29 cellular contexts compared by ENCODE assay signal in the genomic region with DNA sequence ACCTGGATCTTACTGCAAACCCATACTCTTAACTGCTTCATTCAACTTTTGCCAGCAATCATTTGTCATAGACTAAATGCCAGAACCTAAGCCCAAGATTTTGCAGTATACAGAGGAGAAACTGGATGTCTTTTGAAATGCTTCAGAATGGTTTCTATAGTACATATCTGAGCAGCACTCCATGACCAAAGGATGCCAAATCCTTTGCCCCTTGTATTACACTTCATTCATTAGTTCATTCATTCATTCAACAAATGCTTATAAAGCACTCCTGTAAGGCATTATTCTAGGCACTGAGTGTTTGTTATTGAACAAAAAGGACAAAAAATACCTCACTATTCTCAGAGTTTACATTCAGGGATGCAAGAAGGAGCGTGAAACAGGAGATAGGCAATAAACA.
"Had no signal": no experiment of that assay in that cellular context is flagged by ENCODE, and none has a peak within 500 bp of the region (broad histone marks: within the 10 kb centered on the region; RNA-seq: fewer than 3 reads in every experiment).

No MANE protein-coding gene starts in this region.

- H3K27ac Mint-ChIP-seq: stimulated activated effector memory CD8-positive, alpha-beta T cell treated with anti-CD3 and anti-CD28 coated beads, Interleukin-12 subunit alpha, Interleukin-12 subunit beta, amount 100 ng/mL, for 72 hours; stimulated activated naive B cell treated with anti-CD40 and anti-IgM and Interleukin-4, amounts not matched to agents 10 μg/mL and 1 μg/mL and 100 μg/mL, for 72 hours; stimulated activated naive CD8-positive, alpha-beta T cell treated with anti-CD3 and anti-CD28 coated beads, Interleukin-15, amount 100 ng/mL, for 72 hours; stimulated activated naive CD8-positive, alpha-beta T cell treated with anti-CD3 and anti-CD28 coated beads, Interleukin-15, Interleukin-2, amounts not matched to agents 100 ng/mL and 50 ng/mL, for 24 hours; type B pancreatic cell had no signal

- H3K4me1 ChIP-seq: testis, thyroid gland, tibial artery, tibial nerve, transverse colon, upper lobe of right lung, uterus, vagina had no signal

- FAIRE-seq: urothelium cell line had no signal

- H3K4me3 ChIP-seq: stomach, suprapubic skin, testis, thoracic aorta, thyroid gland, tibial artery, tibial nerve, transverse colon, upper lobe of left lung, upper lobe of right lung, uterus, vagina had no signal

- H3K4me3 Mint-ChIP-seq: stimulated activated effector memory CD8-positive, alpha-beta T cell treated with anti-CD3 and anti-CD28 coated beads, Interleukin-12 subunit alpha, Interleukin-12 subunit beta, amount 100 ng/mL, for 72 hours; stimulated activated memory B cell treated with anti-CD40 and anti-IgM and Interleukin-4, amounts not matched to agents 10 μg/mL and 1 μg/mL and 100 μg/mL, for 72 hours; stimulated activated naive B cell treated with anti-CD40 and anti-IgM and Interleukin-4, amounts not matched to agents 10 μg/mL and 1 μg/mL and 100 μg/mL, for 72 hours; stimulated activated naive CD8-positive, alpha-beta T cell treated with anti-CD3 and anti-CD28 coated beads, Interleukin-15, amount 100 ng/mL, for 72 hours; stimulated activated naive CD8-positive, alpha-beta T cell treated with anti-CD3 and anti-CD28 coated beads, Interleukin-15, Interleukin-2, amounts not matched to agents 100 ng/mL and 50 ng/mL, for 24 hours; type B pancreatic cell had no signal

- H3K9me3 Mint-ChIP-seq: stimulated activated effector memory CD8-positive, alpha-beta T cell treated with anti-CD3 and anti-CD28 coated beads, Interleukin-12 subunit alpha, Interleukin-12 subunit beta, amount 100 ng/mL, for 72 hours; stimulated activated memory B cell treated with anti-CD40 and anti-IgM and Interleukin-4, amounts not matched to agents 10 μg/mL and 1 μg/mL and 100 μg/mL, for 72 hours; stimulated activated naive CD8-positive, alpha-beta T cell treated with anti-CD3 and anti-CD28 coated beads, Interleukin-15, amount 100 ng/mL, for 72 hours; stimulated activated naive CD8-positive, alpha-beta T cell treated with anti-CD3 and anti-CD28 coated beads, Interleukin-15, Interleukin-2, amounts not matched to agents 100 ng/mL and 50 ng/mL, for 24 hours; type B pancreatic cell had no signal

- H3K36me3 ChIP-seq: stomach, suprapubic skin, thoracic aorta, thyroid gland, tibial artery, tibial nerve, transverse colon, upper lobe of left lung, upper lobe of right lung, uterus, vagina had no signal

- H3K27me3 ChIP-seq: stomach, suprapubic skin, testis, thyroid gland, tibial nerve, transverse colon, upper lobe of left lung, upper lobe of right lung, uterus, vagina had no signal

- H3K9me3 ChIP-seq: stomach, suprapubic skin, testis, thoracic aorta, thyroid gland, tibial artery, tibial nerve, transverse colon, upper lobe of left lung, upper lobe of right lung, uterus, vagina had no signal

- H3K27ac ChIP-seq: stomach, suprapubic skin, testis, thoracic aorta, thyroid gland, tibial artery, tibial nerve, transverse colon, upper lobe of left lung, upper lobe of right lung, uterus, vagina had no signal

- DNase-seq: stimulated activated CD4-positive, alpha-beta T cell treated with anti-CD3 and anti-CD28 coated beads, Interleukin-2, amount 100 ng/mL, for 48 hours; stimulated activated CD4-positive, alpha-beta T cell treated with anti-CD3 and anti-CD28 coated beads, Interleukin-4, amount 100 ng/mL, for 1 hour; stimulated activated CD4-positive, alpha-beta T cell treated with anti-CD3 and anti-CD28 coated beads, Interleukin-4, amount 100 ng/mL, for 24 hours; stimulated activated CD4-positive, alpha-beta T cell treated with anti-CD3 and anti-CD28 coated beads, Interleukin-4, amount 100 ng/mL, for 4 hours; stimulated activated CD8-positive, alpha-beta memory T cell treated with anti-CD3 and anti-CD28 coated beads, Interleukin-4, amount 100 ng/mL, for 48 hours; stimulated activated naive B cell treated with anti-CD40 and anti-IgM and Interleukin-4, amounts not matched to agents 10 μg/mL and 1 μg/mL and 100 μg/mL, for 72 hours; stimulated activated naive CD4-positive, alpha-beta T cell; stimulated activated naive CD4-positive, alpha-beta T cell treated with Interleukin-2 at 50 U/mL for 16 hours; stimulated activated naive CD8-positive, alpha-beta T cell treated with anti-CD3 and anti-CD28 coated beads, Interleukin-15, amount 100 ng/mL, for 72 hours; stimulated activated naive CD8-positive, alpha-beta T cell treated with anti-CD3 and anti-CD28 coated beads, Interleukin-15, Interleukin-2, amounts not matched to agents 100 U/mL and 50 U/mL, for 24 hours; stomach; substantia nigra; testis; thyroid gland; tibial artery; transverse colon; trophoblast cell; upper lobe of left lung; upper lobe of right lung; uterus had no signal

- H3K27me3 Mint-ChIP-seq: stimulated activated memory B cell treated with anti-CD40 and anti-IgM and Interleukin-4, amounts not matched to agents 10 μg/mL and 1 μg/mL and 100 μg/mL, for 72 hours; stimulated activated naive B cell treated with anti-CD40 and anti-IgM and Interleukin-4, amounts not matched to agents 10 μg/mL and 1 μg/mL and 100 μg/mL, for 72 hours; stimulated activated naive CD8-positive, alpha-beta T cell treated with anti-CD3 and anti-CD28 coated beads, Interleukin-15, amount 100 ng/mL, for 72 hours; stimulated activated naive CD8-positive, alpha-beta T cell treated with anti-CD3 and anti-CD28 coated beads, Interleukin-15, Interleukin-2, amounts not matched to agents 100 ng/mL and 50 ng/mL, for 24 hours had no signal

- H3K36me3 Mint-ChIP-seq: stimulated activated effector memory CD8-positive, alpha-beta T cell treated with anti-CD3 and anti-CD28 coated beads, Interleukin-12 subunit alpha, Interleukin-12 subunit beta, amount 100 ng/mL, for 72 hours; stimulated activated memory B cell treated with anti-CD40 and anti-IgM and Interleukin-4, amounts not matched to agents 10 μg/mL and 1 μg/mL and 100 μg/mL, for 72 hours; type B pancreatic cell had no signal

- ATAC-seq: stimulated activated effector memory CD8-positive, alpha-beta T cell treated with anti-CD3 and anti-CD28 coated beads, Interleukin-12 subunit alpha, Interleukin-12 subunit beta, amount 100 ng/mL, for 72 hours; stimulated activated memory B cell treated with anti-CD40 and anti-IgM and Interleukin-4, amounts not matched to agents 10 μg/mL and 1 μg/mL and 100 μg/mL, for 72 hours; stimulated activated naive B cell treated with anti-CD40 and anti-IgM and Interleukin-4, amounts not matched to agents 10 μg/mL and 1 μg/mL and 100 μg/mL, for 72 hours; stimulated activated naive CD8-positive, alpha-beta T cell treated with anti-CD3 and anti-CD28 coated beads, Interleukin-15, amount 100 ng/mL, for 72 hours; stimulated activated naive CD8-positive, alpha-beta T cell treated with anti-CD3 and anti-CD28 coated beads, Interleukin-15, Interleukin-2, amounts not matched to agents 100 U/mL and 50 U/mL, for 24 hours; upper lobe of right lung had no signal
